Comparison of ENCODE assay signal across 2 cellular contexts in the genomic region with DNA sequence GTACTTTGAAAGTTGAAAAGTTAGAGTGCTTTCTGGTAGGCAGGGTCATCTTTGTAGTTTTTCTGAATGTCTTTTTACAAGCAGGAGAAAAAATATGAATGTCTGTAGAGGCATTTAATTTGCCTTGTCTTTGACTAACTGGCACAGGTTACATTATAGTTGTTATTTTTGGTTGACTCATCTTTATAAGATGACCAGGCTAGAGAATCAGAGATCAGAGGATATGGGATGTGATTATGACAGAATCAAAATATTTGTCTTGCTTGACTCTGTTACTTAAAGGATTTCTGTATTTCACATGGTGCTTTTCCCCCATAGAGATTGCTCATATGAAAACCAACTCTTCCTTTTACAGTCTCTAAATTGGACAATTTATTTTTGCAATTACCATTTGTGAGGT.
TF ChIP-seq lines count a peak whose summit lies in the region.

No MANE protein-coding gene starts in this region.

TF ChIP-seq in IMR-90, 13 proteins besides CTCF, POLR2A, EP300 and RAD21:
- no peak for TF ChIP-seq NFE2L2 (IDR thresholded peaks at IDR 0.05; ENCODE audit: low read depth, low read length)
- no peak for TF ChIP-seq USF2 (IDR thresholded peaks at IDR 0.05; ENCODE audit: low read depth, low read length)
- no peak for TF ChIP-seq CEBPB (IDR thresholded peaks at IDR 0.05; ENCODE audit: low read depth, low read length)
- no peak for TF ChIP-seq MAZ (IDR thresholded peaks at IDR 0.05; ENCODE audit: borderline replicate concordance, low read depth, low read length)
- TF ChIP-seq ELK1 (IDR thresholded peaks at IDR 0.05; ENCODE audit: borderline replicate concordance, low read depth, low read length), result no peak
- TF ChIP-seq MAFK (IDR thresholded peaks at IDR 0.05; ENCODE audit: low read depth, low read length), result no peak
- no peak for TF ChIP-seq FOS (IDR thresholded peaks at IDR 0.05; ENCODE audit: low read depth, low read length)
- TF ChIP-seq BHLHE40 (IDR thresholded peaks at IDR 0.05; ENCODE audit: low read depth, low read length), result no peak
- no peak for TF ChIP-seq MXI1 (IDR thresholded peaks at IDR 0.05; ENCODE audit: borderline replicate concordance, low read depth, low read length)
- TF ChIP-seq RFX5 (IDR thresholded peaks at IDR 0.05; ENCODE audit: low read depth, low read length), result no peak
- TF ChIP-seq SMC3 (IDR thresholded peaks at IDR 0.05; ENCODE audit: low read depth, low read length), result no peak
- no peak for TF ChIP-seq RCOR1 (IDR thresholded peaks at IDR 0.05; ENCODE audit: insufficient replicate concordance, low read length)

TF ChIP-seq in K562, 482 proteins besides CTCF, POLR2A, EP300 and RAD21:
- TF ChIP-seq, protein P1, sequence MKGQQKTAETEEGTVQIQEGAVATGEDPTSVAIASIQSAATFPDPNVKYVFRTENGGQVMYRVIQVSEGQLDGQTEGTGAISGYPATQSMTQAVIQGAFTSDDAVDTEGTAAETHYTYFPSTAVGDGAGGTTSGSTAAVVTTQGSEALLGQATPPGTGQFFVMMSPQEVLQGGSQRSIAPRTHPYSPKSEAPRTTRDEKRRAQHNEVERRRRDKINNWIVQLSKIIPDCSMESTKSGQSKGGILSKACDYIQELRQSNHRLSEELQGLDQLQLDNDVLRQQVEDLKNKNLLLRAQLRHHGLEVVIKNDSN (CRISPR knock-in tag; IDR thresholded peaks at IDR 0.05), result no peak
- TF ChIP-seq ZC3H8 (IDR thresholded peaks at IDR 0.05), result no peak
- no peak for TF ChIP-seq SMAD2 (IDR thresholded peaks at IDR 0.05; ENCODE audit: low read depth, low read length)
- no peak for TF ChIP-seq DACH1 (IDR thresholded peaks at IDR 0.05; ENCODE audit: partially characterized antibody)
- no peak for TF ChIP-seq MYBL2 (IDR thresholded peaks at IDR 0.05; ENCODE audit: low read depth)
- no peak for TF ChIP-seq MYBL2 (CRISPR knock-in tag; IDR thresholded peaks at IDR 0.05; ENCODE audit: borderline replicate concordance)
